1 cellular context compared by ENCODE assay signal in the genomic region with DNA sequence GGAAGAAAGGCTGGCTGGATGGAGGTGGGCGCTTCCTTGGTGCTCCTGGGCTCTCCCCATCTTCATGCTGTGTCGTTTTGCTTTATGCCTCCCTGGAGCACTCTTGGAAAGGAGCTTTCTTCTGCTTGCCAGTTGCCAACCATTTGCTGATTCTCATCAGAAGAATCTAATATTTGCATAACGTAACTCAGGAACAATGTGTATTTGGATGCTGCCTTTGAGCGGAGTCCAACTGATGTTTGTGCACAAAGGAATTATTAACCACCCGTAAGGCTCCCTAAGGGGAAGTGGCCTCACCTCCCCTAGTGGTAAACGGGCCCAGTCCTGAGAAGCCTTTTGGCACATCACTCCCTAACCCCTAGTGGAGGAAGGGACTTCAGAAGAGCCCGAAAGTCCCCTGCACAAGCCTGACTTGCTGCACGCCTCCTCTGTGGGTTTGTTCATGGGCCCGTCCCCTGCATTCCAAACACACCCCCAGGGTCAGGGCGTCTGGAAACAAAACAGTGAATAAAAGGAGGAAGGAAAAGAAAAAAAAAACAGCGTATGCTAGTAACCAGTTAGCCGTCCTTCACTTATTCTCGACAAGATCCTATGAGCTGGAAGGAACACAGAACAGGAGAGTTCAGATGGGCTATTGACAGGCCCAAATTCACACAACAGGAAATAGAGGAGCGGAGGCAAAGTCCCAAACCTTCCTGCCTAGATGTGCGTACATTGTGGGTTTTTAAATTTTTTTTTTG.
TF ChIP-seq lines count a peak whose summit lies in the region.

No MANE protein-coding gene starts in this region.

TF ChIP-seq in HepG2, 621 proteins besides CTCF, POLR2A, EP300 and RAD21 (continued from another document and continues in another):
- TF ChIP-seq, protein P1, sequence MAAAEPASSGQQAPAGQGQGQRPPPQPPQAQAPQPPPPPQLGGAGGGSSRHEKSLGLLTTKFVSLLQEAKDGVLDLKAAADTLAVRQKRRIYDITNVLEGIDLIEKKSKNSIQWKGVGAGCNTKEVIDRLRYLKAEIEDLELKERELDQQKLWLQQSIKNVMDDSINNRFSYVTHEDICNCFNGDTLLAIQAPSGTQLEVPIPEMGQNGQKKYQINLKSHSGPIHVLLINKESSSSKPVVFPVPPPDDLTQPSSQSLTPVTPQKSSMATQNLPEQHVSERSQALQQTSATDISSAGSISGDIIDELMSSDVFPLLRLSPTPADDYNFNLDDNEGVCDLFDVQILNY (CRISPR knock-in tag; conservative IDR thresholded peaks at IDR 0.05) = no peak
- TF ChIP-seq ZNF136 (CRISPR knock-in tag; IDR thresholded peaks at IDR 0.05; ENCODE audit: low read depth) (no peak), PHF8 (CRISPR knock-in tag; IDR thresholded peaks at IDR 0.05) (peak; percentile 50), ZNF296 (CRISPR knock-in tag; conservative IDR thresholded peaks at IDR 0.05) (no peak), ZNF274 (CRISPR knock-in tag; IDR thresholded peaks at IDR 0.05) (no peak), ZNF850 (CRISPR knock-in tag; conservative IDR thresholded peaks at IDR 0.05) (no peak), BRCA1 (CRISPR knock-in tag; IDR thresholded peaks at IDR 0.05) (no peak), SETDB1 (CRISPR knock-in tag; IDR thresholded peaks at IDR 0.05; ENCODE audit: borderline replicate concordance) (no peak), ZNF550 (CRISPR knock-in tag; IDR thresholded peaks at IDR 0.05; ENCODE audit: borderline replicate concordance) (no peak), TRIM24 (CRISPR knock-in tag; IDR thresholded peaks at IDR 0.05) (no peak), ADNP (CRISPR knock-in tag; IDR thresholded peaks at IDR 0.05) (no peak), RBFOX2 (IDR thresholded peaks at IDR 0.05; ENCODE audit: low read depth, low read length) (no peak), ARNT2 (CRISPR knock-in tag; IDR thresholded peaks at IDR 0.05; ENCODE audit: low read depth) (no peak), ZNF780A (CRISPR knock-in tag; IDR thresholded peaks at IDR 0.05) (no peak), KLF9 (CRISPR knock-in tag; IDR thresholded peaks at IDR 0.05; ENCODE audit: low read depth) (no peak), ETV5 (CRISPR knock-in tag; IDR thresholded peaks at IDR 0.05; ENCODE audit: borderline replicate concordance) (peak; percentile 85), ZNF256 (CRISPR knock-in tag; conservative IDR thresholded peaks at IDR 0.05) (no peak), ZNF234 (CRISPR knock-in tag; conservative IDR thresholded peaks at IDR 0.05) (no peak), ZBTB1 (CRISPR knock-in tag; IDR thresholded peaks at IDR 0.05; ENCODE audit: borderline replicate concordance) (no peak), ZNF589 (CRISPR knock-in tag; conservative IDR thresholded peaks at IDR 0.05) (no peak), AGO2 (optimal IDR thresholded peaks at IDR 0.05; ENCODE audit: low read depth, low read length) (no peak), SMYD3 (CRISPR knock-in tag; IDR thresholded peaks at IDR 0.05) (no peak), CBX2 (IDR thresholded peaks at IDR 0.05; ENCODE audit: low read depth, low read length) (no peak), CBX2 (CRISPR knock-in tag; IDR thresholded peaks at IDR 0.05; ENCODE audit: low read depth) (no peak), ZNF383 (CRISPR knock-in tag; IDR thresholded peaks at IDR 0.05; ENCODE audit: borderline replicate concordance) (no peak), ZNF207 (IDR thresholded peaks at IDR 0.05; ENCODE audit: borderline replicate concordance) (no peak), ZNF776 (CRISPR knock-in tag; IDR thresholded peaks at IDR 0.05) (no peak), CHD4 (IDR thresholded peaks at IDR 0.05; ENCODE audit: borderline replicate concordance, low read length) (no peak; the same call in 1 of the 2 replicates), KMT2B (CRISPR knock-in tag; IDR thresholded peaks at IDR 0.05) (no peak; the same call in 1 of the 2 replicates), HIVEP1 (CRISPR knock-in tag; IDR thresholded peaks at IDR 0.05) (0 out of 2 replicates have a peak, but pooled peaks have one; percentile 37), ZSCAN21 (CRISPR knock-in tag; IDR thresholded peaks at IDR 0.05; ENCODE audit: borderline replicate concordance) (0 out of 2 replicates have a peak, but pooled peaks have one; percentile 80), MEIS2 (CRISPR knock-in tag; IDR thresholded peaks at IDR 0.05) (peak; percentile 86), HOXD1 (CRISPR knock-in tag; IDR thresholded peaks at IDR 0.05) (peak; percentile 67; the same call in 1 of the 2 replicates), PAF1 (CRISPR knock-in tag; IDR thresholded peaks at IDR 0.05) (no peak), ZNF17 (CRISPR knock-in tag; IDR thresholded peaks at IDR 0.05) (no peak), KAT2B (IDR thresholded peaks at IDR 0.05; ENCODE audit: borderline replicate concordance, low read depth, low read length) (no peak), SP140L (CRISPR knock-in tag; IDR thresholded peaks at IDR 0.05; ENCODE audit: borderline replicate concordance) (no peak), ZNF350 (CRISPR knock-in tag; IDR thresholded peaks at IDR 0.05; ENCODE audit: borderline replicate concordance, low read depth) (peak; percentile 62; the same call in 1 of the 2 replicates), FOSL2 (CRISPR knock-in tag; IDR thresholded peaks at IDR 0.05) (peak; percentile 81), HNRNPLL (IDR thresholded peaks at IDR 0.05; ENCODE audit: low read depth, low read length, poor library complexity, severe bottlenecking) (no peak), TP53 (CRISPR knock-in tag; conservative IDR thresholded peaks at IDR 0.05) (no peak), ZNF75D (CRISPR knock-in tag; IDR thresholded peaks at IDR 0.05; ENCODE audit: borderline replicate concordance) (no peak), ZNF713 (CRISPR knock-in tag; IDR thresholded peaks at IDR 0.05) (no peak), ZNF44 (CRISPR knock-in tag; IDR thresholded peaks at IDR 0.05) (no peak), RFXANK (CRISPR knock-in tag; IDR thresholded peaks at IDR 0.05) (no peak), ZNF562 (CRISPR knock-in tag; IDR thresholded peaks at IDR 0.05; ENCODE audit: borderline replicate concordance) (no peak)
- TF ChIP-seq, protein P2, sequence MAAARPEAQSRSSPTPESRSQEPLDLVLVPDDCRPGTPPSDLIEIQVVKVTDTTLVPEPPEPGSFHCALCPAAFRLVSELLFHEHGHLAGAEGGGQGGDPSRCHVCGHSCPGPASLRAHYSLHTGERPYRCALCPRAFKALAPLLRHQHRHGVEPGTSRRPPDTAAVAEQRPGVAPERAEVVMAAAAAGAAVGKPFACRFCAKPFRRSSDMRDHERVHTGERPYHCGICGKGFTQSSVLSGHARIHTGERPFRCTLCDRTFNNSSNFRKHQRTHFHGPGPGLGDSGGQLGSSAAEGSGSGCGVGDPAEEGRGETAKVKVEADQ (CRISPR knock-in tag; IDR thresholded peaks at IDR 0.05; ENCODE audit: borderline replicate concordance) = peak; percentile 16; the same call in 1 of the 2 replicates
- TF ChIP-seq, protein P3, sequence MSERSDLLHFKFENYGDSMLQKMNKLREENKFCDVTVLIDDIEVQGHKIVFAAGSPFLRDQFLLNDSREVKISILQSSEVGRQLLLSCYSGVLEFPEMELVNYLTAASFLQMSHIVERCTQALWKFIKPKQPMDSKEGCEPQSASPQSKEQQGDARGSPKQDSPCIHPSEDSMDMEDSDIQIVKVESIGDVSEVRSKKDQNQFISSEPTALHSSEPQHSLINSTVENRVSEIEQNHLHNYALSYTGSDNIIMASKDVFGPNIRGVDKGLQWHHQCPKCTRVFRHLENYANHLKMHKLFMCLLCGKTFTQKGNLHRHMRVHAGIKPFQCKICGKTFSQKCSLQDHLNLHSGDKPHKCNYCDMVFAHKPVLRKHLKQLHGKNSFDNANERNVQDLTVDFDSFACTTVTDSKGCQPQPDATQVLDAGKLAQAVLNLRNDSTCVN (CRISPR knock-in tag; IDR thresholded peaks at IDR 0.05; ENCODE audit: borderline replicate concordance) = peak; percentile 37; the same call in 1 of the 2 replicates
- TF ChIP-seq, protein P4, sequence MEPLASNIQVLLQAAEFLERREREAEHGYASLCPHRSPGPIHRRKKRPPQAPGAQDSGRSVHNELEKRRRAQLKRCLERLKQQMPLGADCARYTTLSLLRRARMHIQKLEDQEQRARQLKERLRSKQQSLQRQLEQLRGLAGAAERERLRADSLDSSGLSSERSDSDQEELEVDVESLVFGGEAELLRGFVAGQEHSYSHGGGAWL (CRISPR knock-in tag; IDR thresholded peaks at IDR 0.05) = no peak
- TF ChIP-seq, protein P5, sequence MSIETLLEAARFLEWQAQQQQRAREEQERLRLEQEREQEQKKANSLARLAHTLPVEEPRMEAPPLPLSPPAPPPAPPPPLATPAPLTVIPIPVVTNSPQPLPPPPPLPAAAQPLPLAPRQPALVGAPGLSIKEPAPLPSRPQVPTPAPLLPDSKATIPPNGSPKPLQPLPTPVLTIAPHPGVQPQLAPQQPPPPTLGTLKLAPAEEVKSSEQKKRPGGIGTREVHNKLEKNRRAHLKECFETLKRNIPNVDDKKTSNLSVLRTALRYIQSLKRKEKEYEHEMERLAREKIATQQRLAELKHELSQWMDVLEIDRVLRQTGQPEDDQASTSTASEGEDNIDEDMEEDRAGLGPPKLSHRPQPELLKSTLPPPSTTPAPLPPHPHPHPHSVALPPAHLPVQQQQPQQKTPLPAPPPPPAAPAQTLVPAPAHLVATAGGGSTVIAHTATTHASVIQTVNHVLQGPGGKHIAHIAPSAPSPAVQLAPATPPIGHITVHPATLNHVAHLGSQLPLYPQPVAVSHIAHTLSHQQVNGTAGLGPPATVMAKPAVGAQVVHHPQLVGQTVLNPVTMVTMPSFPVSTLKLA (IDR thresholded peaks at IDR 0.05) = no peak
- TF ChIP-seq, protein P6, sequence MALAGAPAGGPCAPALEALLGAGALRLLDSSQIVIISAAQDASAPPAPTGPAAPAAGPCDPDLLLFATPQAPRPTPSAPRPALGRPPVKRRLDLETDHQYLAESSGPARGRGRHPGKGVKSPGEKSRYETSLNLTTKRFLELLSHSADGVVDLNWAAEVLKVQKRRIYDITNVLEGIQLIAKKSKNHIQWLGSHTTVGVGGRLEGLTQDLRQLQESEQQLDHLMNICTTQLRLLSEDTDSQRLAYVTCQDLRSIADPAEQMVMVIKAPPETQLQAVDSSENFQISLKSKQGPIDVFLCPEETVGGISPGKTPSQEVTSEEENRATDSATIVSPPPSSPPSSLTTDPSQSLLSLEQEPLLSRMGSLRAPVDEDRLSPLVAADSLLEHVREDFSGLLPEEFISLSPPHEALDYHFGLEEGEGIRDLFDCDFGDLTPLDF (CRISPR knock-in tag; IDR thresholded peaks at IDR 0.05) = no peak
- TF ChIP-seq, protein P7, sequence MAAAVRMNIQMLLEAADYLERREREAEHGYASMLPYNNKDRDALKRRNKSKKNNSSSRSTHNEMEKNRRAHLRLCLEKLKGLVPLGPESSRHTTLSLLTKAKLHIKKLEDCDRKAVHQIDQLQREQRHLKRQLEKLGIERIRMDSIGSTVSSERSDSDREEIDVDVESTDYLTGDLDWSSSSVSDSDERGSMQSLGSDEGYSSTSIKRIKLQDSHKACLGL (CRISPR knock-in tag; IDR thresholded peaks at IDR 0.05) = no peak
- TF ChIP-seq, protein P8, sequence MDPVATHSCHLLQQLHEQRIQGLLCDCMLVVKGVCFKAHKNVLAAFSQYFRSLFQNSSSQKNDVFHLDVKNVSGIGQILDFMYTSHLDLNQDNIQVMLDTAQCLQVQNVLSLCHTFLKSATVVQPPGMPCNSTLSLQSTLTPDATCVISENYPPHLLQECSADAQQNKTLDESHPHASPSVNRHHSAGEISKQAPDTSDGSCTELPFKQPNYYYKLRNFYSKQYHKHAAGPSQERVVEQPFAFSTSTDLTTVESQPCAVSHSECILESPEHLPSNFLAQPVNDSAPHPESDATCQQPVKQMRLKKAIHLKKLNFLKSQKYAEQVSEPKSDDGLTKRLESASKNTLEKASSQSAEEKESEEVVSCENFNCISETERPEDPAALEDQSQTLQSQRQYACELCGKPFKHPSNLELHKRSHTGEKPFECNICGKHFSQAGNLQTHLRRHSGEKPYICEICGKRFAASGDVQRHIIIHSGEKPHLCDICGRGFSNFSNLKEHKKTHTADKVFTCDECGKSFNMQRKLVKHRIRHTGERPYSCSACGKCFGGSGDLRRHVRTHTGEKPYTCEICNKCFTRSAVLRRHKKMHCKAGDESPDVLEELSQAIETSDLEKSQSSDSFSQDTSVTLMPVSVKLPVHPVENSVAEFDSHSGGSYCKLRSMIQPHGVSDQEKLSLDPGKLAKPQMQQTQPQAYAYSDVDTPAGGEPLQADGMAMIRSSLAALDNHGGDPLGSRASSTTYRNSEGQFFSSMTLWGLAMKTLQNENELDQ (CRISPR knock-in tag; IDR thresholded peaks at IDR 0.05; ENCODE audit: borderline replicate concordance) = no peak
- TF ChIP-seq, protein P9, sequence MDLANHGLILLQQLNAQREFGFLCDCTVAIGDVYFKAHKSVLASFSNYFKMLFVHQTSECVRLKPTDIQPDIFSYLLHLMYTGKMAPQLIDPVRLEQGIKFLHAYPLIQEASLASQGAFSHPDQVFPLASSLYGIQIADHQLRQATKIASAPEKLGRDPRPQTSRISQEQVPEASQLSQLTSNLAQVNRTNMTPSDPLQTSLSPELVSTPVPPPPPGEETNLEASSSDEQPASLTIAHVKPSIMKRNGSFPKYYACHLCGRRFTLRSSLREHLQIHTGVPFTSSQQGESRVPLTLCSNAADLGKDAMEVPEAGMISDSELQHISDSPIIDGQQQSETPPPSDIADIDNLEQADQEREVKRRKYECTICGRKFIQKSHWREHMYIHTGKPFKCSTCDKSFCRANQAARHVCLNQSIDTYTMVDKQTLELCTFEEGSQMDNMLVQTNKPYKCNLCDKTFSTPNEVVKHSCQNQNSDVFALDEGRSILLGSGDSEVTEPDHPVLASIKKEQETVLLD (CRISPR knock-in tag; IDR thresholded peaks at IDR 0.05; ENCODE audit: low read depth) = no peak
- TF ChIP-seq, protein P10, sequence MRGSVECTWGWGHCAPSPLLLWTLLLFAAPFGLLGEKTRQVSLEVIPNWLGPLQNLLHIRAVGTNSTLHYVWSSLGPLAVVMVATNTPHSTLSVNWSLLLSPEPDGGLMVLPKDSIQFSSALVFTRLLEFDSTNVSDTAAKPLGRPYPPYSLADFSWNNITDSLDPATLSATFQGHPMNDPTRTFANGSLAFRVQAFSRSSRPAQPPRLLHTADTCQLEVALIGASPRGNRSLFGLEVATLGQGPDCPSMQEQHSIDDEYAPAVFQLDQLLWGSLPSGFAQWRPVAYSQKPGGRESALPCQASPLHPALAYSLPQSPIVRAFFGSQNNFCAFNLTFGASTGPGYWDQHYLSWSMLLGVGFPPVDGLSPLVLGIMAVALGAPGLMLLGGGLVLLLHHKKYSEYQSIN (CRISPR knock-in tag; IDR thresholded peaks at IDR 0.05; ENCODE audit: borderline replicate concordance) = no peak
- TF ChIP-seq, protein P11, sequence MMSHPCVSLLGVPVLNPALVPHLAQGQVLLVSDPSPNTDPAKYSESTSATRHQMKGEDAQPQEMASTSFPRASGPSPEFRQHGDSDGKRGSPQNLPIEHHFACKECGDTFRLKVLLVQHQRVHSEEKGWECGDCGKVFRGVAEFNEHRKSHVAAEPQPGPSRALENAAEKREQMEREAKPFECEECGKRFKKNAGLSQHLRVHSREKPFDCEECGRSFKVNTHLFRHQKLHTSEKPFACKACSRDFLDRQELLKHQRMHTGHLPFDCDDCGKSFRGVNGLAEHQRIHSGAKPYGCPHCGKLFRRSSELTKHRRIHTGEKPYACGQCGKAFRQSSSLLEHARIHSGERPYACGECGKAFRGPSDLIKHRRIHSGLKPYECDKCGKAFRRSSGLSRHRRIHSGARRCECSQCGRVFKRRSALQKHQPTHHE (CRISPR knock-in tag; IDR thresholded peaks at IDR 0.05; ENCODE audit: borderline replicate concordance) = no peak
